Comparison of ENCODE assay signal across 8 cellular contexts in the genomic region with DNA sequence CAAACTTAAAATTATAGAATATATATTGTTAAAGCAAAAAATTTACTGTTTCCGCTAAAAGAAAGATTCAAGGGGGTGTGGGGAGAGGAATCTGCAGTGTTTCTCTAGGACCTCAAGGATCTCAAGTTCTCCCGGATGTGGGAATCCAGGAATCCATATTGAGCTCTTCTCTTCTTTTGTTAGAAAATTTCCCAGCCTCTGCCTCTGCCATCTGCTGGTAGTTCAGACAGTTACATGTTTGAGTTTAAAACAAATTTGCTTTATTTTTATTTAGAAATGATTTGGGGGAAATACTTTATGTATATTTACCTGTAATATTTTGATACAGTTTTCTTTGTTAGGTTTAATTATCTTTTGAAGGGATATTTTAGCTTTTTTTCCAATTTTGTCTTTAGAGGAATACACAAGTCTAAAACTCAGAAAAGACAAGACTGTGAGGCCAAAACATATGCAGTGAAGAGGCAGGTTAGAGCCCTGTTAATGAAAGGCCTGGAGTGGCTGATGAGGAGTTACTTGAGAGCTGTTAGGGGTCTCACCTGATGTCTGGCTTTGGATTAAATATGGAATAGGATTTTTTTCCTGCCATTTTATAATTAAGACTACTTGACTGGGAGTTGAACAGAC.
A peak's percentile ranks its signal among the peaks of the same experiment; 100 is the strongest.
DNase-seq lines count a peak whose midpoint lies in the region; ATAC-seq and TF ChIP-seq lines count a peak whose summit lies in the region.

No MANE protein-coding gene starts in this region.

- no peak overlapping the region for H2AFZ ChIP-seq in mammary epithelial cell (ENCODE audit: low read depth, low read length)

- peak overlapping the region; percentile 35 for H3K4me2 ChIP-seq in mammary epithelial cell (ENCODE audit: insufficient read depth, low read depth, low read length)

- no peak overlapping the region for H3K4me3 ChIP-seq in mammary epithelial cell (replicated peaks in 1 of 3; ENCODE audit: insufficient read depth in 1 of 3, low read depth in 2 of 3, low read length in 3 of 3)

- CTCF ChIA-PET in mammary epithelial cell (lab: Charles Lee; ENCODE audit: low non-redundant PET), result interaction anchor here (0.6 to 1.0 kb wide), 9 partner anchors 8 to 254 kb away, joined by 3 to 8 read pairs (median 4); no protein-coding TSS in a partner anchor
- CTCF ChIA-PET in activated CD4-positive, alpha-beta T cell treated with anti-CD3 and anti-CD28 coated beads, Interleukin-2, amount 10 ng/mL, durations not matched to agents 7 days and 5 days (lab: Charles Lee), result interaction anchor here (0.5 to 1.4 kb wide), 8 partner anchors 8 to 139 kb away, joined by 3 to 4 read pairs (median 4); no protein-coding TSS in a partner anchor
- CTCF ChIA-PET in activated CD8-positive, alpha-beta memory T cell treated with anti-CD3 and anti-CD28 coated beads, Interleukin-2, amount 10 ng/mL, durations not matched to agents 7 days and 5 days (lab: Charles Lee), result interaction anchor here (0.7 to 3.6 kb wide), 8 partner anchors 8 to 270 kb away, joined by 3 to 15 read pairs (median 4); no protein-coding TSS in a partner anchor

- POLR2A ChIA-PET in activated CD4-positive, alpha-beta T cell treated with anti-CD3 and anti-CD28 coated beads, Interleukin-2, amount 10 ng/mL, durations not matched to agents 7 days and 5 days (lab: Charles Lee), result no interaction called here

- H3K9me3 Mint-ChIP-seq in nephron progenitor cell, result no peaks in the 10 kb centered on the region
- H3K9me3 Mint-ChIP-seq in activated CD4-positive, alpha-beta T cell treated with anti-CD3 and anti-CD28 coated beads, Interleukin-2, amount 10 ng/mL, durations not matched to agents 7 days and 5 days, result no peaks in the 10 kb centered on the region
- no peaks in the 10 kb centered on the region for H3K9me3 Mint-ChIP-seq in stimulated activated naive CD8-positive, alpha-beta T cell treated with anti-CD3 and anti-CD28 coated beads, Interleukin-15, amount 100 ng/mL, for 72 hours
- H3K9me3 Mint-ChIP-seq in activated CD8-positive, alpha-beta memory T cell treated with anti-CD3 and anti-CD28 coated beads, Interleukin-2, amount 10 ng/mL, durations not matched to agents 7 days and 5 days (ENCODE audit: low read depth), result no peaks in the 10 kb centered on the region

- no peaks in the 10 kb centered on the region for H3K27me3 Mint-ChIP-seq in nephron progenitor cell (ENCODE audit: low read depth, poor library complexity)
- H3K27me3 Mint-ChIP-seq in activated CD4-positive, alpha-beta T cell treated with anti-CD3 and anti-CD28 coated beads, Interleukin-2, amount 10 ng/mL, durations not matched to agents 7 days and 5 days, result no peaks in the 10 kb centered on the region
- no peaks in the 10 kb centered on the region for H3K27me3 Mint-ChIP-seq in stimulated activated naive CD8-positive, alpha-beta T cell treated with anti-CD3 and anti-CD28 coated beads, Interleukin-15, amount 100 ng/mL, for 72 hours
- no peaks in the 10 kb centered on the region for H3K27me3 Mint-ChIP-seq in activated CD8-positive, alpha-beta memory T cell treated with anti-CD3 and anti-CD28 coated beads, Interleukin-2, amount 10 ng/mL, durations not matched to agents 7 days and 5 days

- dilution Hi-C loops in mammary epithelial cell (cut with HindIII; ENCODE audit: low sequenced_read_pairs), result no loop called here

- H4K20me1 ChIP-seq in mammary epithelial cell (ENCODE audit: insufficient read depth, low read length), result no peaks in the 10 kb centered on the region

- H3K27ac ChIP-seq in mammary epithelial cell (ENCODE audit: insufficient read depth, low read depth, low read length), result peak overlapping the region; percentile 22

- DNase-seq in ELR (ENCODE audit: low read depth) (peak; percentile 86), NCI-H1105 treated with DMSO at 0.1 percent for 48 hours (lab: John Stamatoyannopoulos, UW) (peak; percentile 80), mammary epithelial cell (peak; percentile 50), nephron progenitor cell (no peak)
- DNase-seq in activated naive CD4-positive, alpha-beta T cell (lab: John Stamatoyannopoulos, UW), result no peak
- DNase-seq in activated CD4-positive, alpha-beta T cell treated with anti-CD3 and anti-CD28 coated beads, Interleukin-2, amount 10 ng/mL, durations not matched to agents 7 days and 5 days, result no peak
- DNase-seq in stimulated activated naive CD8-positive, alpha-beta T cell treated with anti-CD3 and anti-CD28 coated beads, Interleukin-15, amount 100 ng/mL, for 72 hours, result no peak
- no peak for DNase-seq in activated CD8-positive, alpha-beta memory T cell treated with anti-CD3 and anti-CD28 coated beads, Interleukin-2, amount 10 ng/mL, durations not matched to agents 7 days and 5 days

- no peak for ATAC-seq in stimulated activated naive CD8-positive, alpha-beta T cell treated with anti-CD3 and anti-CD28 coated beads, Interleukin-15, amount 100 ng/mL, for 72 hours
- no peak for ATAC-seq in activated CD8-positive, alpha-beta memory T cell treated with anti-CD3 and anti-CD28 coated beads, Interleukin-2, amount 10 ng/mL, durations not matched to agents 7 days and 5 days

- in situ Hi-C loops in mammary epithelial cell (cut with MboI; ENCODE audit: low sequenced_read_pairs in 2 of 2), result loop anchor here (10.0 to 25.0 kb wide), 2 partner anchors 139 to 141 kb away; no protein-coding TSS in a partner anchor

- H3K4me3 Mint-ChIP-seq in nephron progenitor cell, result no peak overlapping the region
- no peak overlapping the region for H3K4me3 Mint-ChIP-seq in activated CD4-positive, alpha-beta T cell treated with anti-CD3 and anti-CD28 coated beads, Interleukin-2, amount 10 ng/mL, durations not matched to agents 7 days and 5 days
- H3K4me3 Mint-ChIP-seq in stimulated activated naive CD8-positive, alpha-beta T cell treated with anti-CD3 and anti-CD28 coated beads, Interleukin-15, amount 100 ng/mL, for 72 hours, result no peak overlapping the region
- no peak overlapping the region for H3K4me3 Mint-ChIP-seq in activated CD8-positive, alpha-beta memory T cell treated with anti-CD3 and anti-CD28 coated beads, Interleukin-2, amount 10 ng/mL, durations not matched to agents 7 days and 5 days

- no peaks in the 10 kb centered on the region for H3K36me3 ChIP-seq in mammary epithelial cell (ENCODE audit: insufficient read depth, low read length)

- H3K79me2 ChIP-seq in mammary epithelial cell (ENCODE audit: insufficient read depth, low read length), result peaks cover 10% of the 10 kb centered on the region

- H3K4me1 Mint-ChIP-seq in nephron progenitor cell, result peaks cover 43% of the 10 kb centered on the region
- no peaks in the 10 kb centered on the region for H3K4me1 Mint-ChIP-seq in activated CD4-positive, alpha-beta T cell treated with anti-CD3 and anti-CD28 coated beads, Interleukin-2, amount 10 ng/mL, durations not matched to agents 7 days and 5 days
- peaks cover 16% of the 10 kb centered on the region for H3K4me1 Mint-ChIP-seq in stimulated activated naive CD8-positive, alpha-beta T cell treated with anti-CD3 and anti-CD28 coated beads, Interleukin-15, amount 100 ng/mL, for 72 hours
- no peaks in the 10 kb centered on the region for H3K4me1 Mint-ChIP-seq in activated CD8-positive, alpha-beta memory T cell treated with anti-CD3 and anti-CD28 coated beads, Interleukin-2, amount 10 ng/mL, durations not matched to agents 7 days and 5 days

- no peaks in the 10 kb centered on the region for H3K4me1 ChIP-seq in mammary epithelial cell (ENCODE audit: insufficient read depth, low read length)

- no peaks in the 10 kb centered on the region for H3K27me3 ChIP-seq in mammary epithelial cell (ENCODE audit: insufficient read depth, low read length)

- H3K27ac Mint-ChIP-seq in nephron progenitor cell, result peak overlapping the region; percentile 20
- H3K27ac Mint-ChIP-seq in activated CD4-positive, alpha-beta T cell treated with anti-CD3 and anti-CD28 coated beads, Interleukin-2, amount 10 ng/mL, durations not matched to agents 7 days and 5 days, result no peak overlapping the region
- peak overlapping the region in 1 of 2 donors; percentile 71 for H3K27ac Mint-ChIP-seq in stimulated activated naive CD8-positive, alpha-beta T cell treated with anti-CD3 and anti-CD28 coated beads, Interleukin-15, amount 100 ng/mL, for 72 hours
- H3K27ac Mint-ChIP-seq in activated CD8-positive, alpha-beta memory T cell treated with anti-CD3 and anti-CD28 coated beads, Interleukin-2, amount 10 ng/mL, durations not matched to agents 7 days and 5 days, result no peak overlapping the region

- H3K36me3 Mint-ChIP-seq in nephron progenitor cell (ENCODE audit: low read depth), result peaks cover 7% of the 10 kb centered on the region
- peaks cover 2% of the 10 kb centered on the region for H3K36me3 Mint-ChIP-seq in activated CD4-positive, alpha-beta T cell treated with anti-CD3 and anti-CD28 coated beads, Interleukin-2, amount 10 ng/mL, durations not matched to agents 7 days and 5 days (ENCODE audit: low read depth)
- peaks cover 3% of the 10 kb centered on the region for H3K36me3 Mint-ChIP-seq in activated CD8-positive, alpha-beta memory T cell treated with anti-CD3 and anti-CD28 coated beads, Interleukin-2, amount 10 ng/mL, durations not matched to agents 7 days and 5 days

- no peak overlapping the region for H3K9ac ChIP-seq in mammary epithelial cell (ENCODE audit: insufficient read depth, low read length)

- 7% methylated on average over 2 of the region's 2 CpGs for WGBS in mammary epithelial cell (ENCODE audit: low coverage, missing lambda C conversion rate)

- BruUV-seq in mammary epithelial cell (replicated peaks; lab: Mats Ljungman, UMichigan), result no TSS peak

- H3K9me3 ChIP-seq in mammary epithelial cell (replicated peaks; ENCODE audit: insufficient read depth, low read length), result no peaks in the 10 kb centered on the region

- TF ChIP-seq CTCF in mammary epithelial cell (conservative IDR thresholded peaks at IDR 0.05 in 1 of 2, IDR thresholded peaks at IDR 0.05 in 1 of 2; ENCODE audit: extremely low read depth in 1 of 2, insufficient read depth in 1 of 2, low read depth in 1 of 2, low read length in 2 of 2) (peak; percentile 63), nephron progenitor cell (IDR thresholded peaks at IDR 0.05) (peak; percentile 46)

- intact Hi-C loops in mammary epithelial cell (cut with micrococcal nuclease), result no loop called here

Comparison
In these comparisons a context has a peak if more than half of its experiments do, and no peak if none do; other contexts are left out.
1. DNase-seq: peak in ELR (single experiment), NCI-H1105 treated with DMSO at 0.1 percent for 48 hours (single experiment) and mammary epithelial cell (single experiment); none in nephron progenitor cell (single experiment), activated naive CD4-positive, alpha-beta T cell (0 of 4), activated CD4-positive, alpha-beta T cell treated with anti-CD3 and anti-CD28 coated beads, Interleukin-2, amount 10 ng/mL, durations not matched to agents 7 days and 5 days (single experiment), stimulated activated naive CD8-positive, alpha-beta T cell treated with anti-CD3 and anti-CD28 coated beads, Interleukin-15, amount 100 ng/mL, for 72 hours (0 of 2) and activated CD8-positive, alpha-beta memory T cell treated with anti-CD3 and anti-CD28 coated beads, Interleukin-2, amount 10 ng/mL, durations not matched to agents 7 days and 5 days (single experiment).